Comparison of ENCODE assay signal across 1 cellular context in the genomic region with DNA sequence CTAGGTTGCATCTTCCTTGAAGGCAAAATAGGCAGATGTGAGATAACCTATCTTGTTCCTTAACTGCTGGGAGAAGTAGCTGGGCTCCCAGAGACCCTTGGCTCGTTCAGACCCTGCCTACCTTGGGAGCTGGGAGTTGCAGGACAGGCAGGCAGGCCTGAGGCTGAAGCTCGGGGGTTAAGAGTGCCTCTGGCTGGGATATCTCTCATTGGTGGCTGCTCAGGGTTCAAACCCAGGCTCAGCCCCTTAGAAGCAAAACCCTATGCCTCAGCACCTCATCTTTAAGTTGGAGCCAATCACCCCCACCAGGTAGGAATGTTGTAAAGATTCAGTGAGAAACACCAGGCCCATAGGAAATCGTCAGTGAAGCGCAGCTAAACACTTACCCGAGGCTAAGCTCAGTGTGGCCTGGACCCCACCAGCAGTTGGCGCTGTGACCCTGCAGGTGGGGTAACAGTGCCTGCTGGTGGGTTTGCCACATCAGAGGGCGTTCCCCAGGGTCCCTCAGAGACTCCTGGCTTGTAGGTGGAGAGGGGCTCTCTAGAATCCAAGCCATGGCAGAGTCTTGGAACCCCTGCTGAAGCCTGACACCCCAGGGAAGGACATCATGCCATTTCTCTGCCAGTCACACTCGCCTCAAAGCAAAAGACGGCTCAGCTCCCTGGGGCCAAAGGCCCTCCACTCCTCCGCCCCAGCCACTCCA.
TF ChIP-seq lines count a peak whose summit lies in the region.

No MANE protein-coding gene starts in this region.

TF ChIP-seq in GM12878, 131 proteins besides CTCF, POLR2A, EP300 and RAD21 (continued from another document):
- TF ChIP-seq, protein P1, sequence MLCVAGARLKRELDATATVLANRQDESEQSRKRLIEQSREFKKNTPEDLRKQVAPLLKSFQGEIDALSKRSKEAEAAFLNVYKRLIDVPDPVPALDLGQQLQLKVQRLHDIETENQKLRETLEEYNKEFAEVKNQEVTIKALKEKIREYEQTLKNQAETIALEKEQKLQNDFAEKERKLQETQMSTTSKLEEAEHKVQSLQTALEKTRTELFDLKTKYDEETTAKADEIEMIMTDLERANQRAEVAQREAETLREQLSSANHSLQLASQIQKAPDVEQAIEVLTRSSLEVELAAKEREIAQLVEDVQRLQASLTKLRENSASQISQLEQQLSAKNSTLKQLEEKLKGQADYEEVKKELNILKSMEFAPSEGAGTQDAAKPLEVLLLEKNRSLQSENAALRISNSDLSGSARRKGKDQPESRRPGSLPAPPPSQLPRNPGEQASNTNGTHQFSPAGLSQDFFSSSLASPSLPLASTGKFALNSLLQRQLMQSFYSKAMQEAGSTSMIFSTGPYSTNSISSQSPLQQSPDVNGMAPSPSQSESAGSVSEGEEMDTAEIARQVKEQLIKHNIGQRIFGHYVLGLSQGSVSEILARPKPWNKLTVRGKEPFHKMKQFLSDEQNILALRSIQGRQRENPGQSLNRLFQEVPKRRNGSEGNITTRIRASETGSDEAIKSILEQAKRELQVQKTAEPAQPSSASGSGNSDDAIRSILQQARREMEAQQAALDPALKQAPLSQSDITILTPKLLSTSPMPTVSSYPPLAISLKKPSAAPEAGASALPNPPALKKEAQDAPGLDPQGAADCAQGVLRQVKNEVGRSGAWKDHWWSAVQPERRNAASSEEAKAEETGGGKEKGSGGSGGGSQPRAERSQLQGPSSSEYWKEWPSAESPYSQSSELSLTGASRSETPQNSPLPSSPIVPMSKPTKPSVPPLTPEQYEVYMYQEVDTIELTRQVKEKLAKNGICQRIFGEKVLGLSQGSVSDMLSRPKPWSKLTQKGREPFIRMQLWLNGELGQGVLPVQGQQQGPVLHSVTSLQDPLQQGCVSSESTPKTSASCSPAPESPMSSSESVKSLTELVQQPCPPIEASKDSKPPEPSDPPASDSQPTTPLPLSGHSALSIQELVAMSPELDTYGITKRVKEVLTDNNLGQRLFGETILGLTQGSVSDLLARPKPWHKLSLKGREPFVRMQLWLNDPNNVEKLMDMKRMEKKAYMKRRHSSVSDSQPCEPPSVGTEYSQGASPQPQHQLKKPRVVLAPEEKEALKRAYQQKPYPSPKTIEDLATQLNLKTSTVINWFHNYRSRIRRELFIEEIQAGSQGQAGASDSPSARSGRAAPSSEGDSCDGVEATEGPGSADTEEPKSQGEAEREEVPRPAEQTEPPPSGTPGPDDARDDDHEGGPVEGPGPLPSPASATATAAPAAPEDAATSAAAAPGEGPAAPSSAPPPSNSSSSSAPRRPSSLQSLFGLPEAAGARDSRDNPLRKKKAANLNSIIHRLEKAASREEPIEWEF (IDR thresholded peaks at IDR 0.05; ENCODE audit: insufficient replicate concordance, low read depth, low read length): no peak
- TF ChIP-seq POU2F2 (IDR thresholded peaks at IDR 0.05; ENCODE audit: borderline replicate concordance, low read depth, low read length) (peak; percentile 65; the same call in 1 of the 3 replicates), PAX5 (IDR thresholded peaks at IDR 0.05; ENCODE audit: borderline replicate concordance, low read depth, low read length) (peak; percentile 51; the same call in 1 of the 2 replicates), NFIC (IDR thresholded peaks at IDR 0.05; ENCODE audit: low read depth, low read length) (no peak), SMC3 (IDR thresholded peaks at IDR 0.05; ENCODE audit: borderline replicate concordance, low read length) (peak; percentile 79), ESRRA (IDR thresholded peaks at IDR 0.05; ENCODE audit: low read length) (no peak), TCF7 (IDR thresholded peaks at IDR 0.05; ENCODE audit: borderline replicate concordance) (no peak), SMAD5 (IDR thresholded peaks at IDR 0.05; ENCODE audit: low read depth) (no peak), NBN (IDR thresholded peaks at IDR 0.05) (no peak), RUNX3 (IDR thresholded peaks at IDR 0.05; ENCODE audit: low read length) (peak; percentile 40)
- TF ChIP-seq, protein P2, sequence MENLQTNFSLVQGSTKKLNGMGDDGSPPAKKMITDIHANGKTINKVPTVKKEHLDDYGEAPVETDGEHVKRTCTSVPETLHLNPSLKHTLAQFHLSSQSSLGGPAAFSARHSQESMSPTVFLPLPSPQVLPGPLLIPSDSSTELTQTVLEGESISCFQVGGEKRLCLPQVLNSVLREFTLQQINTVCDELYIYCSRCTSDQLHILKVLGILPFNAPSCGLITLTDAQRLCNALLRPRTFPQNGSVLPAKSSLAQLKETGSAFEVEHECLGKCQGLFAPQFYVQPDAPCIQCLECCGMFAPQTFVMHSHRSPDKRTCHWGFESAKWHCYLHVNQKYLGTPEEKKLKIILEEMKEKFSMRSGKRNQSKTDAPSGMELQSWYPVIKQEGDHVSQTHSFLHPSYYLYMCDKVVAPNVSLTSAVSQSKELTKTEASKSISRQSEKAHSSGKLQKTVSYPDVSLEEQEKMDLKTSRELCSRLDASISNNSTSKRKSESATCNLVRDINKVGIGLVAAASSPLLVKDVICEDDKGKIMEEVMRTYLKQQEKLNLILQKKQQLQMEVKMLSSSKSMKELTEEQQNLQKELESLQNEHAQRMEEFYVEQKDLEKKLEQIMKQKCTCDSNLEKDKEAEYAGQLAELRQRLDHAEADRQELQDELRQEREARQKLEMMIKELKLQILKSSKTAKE (IDR thresholded peaks at IDR 0.05; ENCODE audit: low read depth, poor library complexity, severe bottlenecking): no peak
- TF ChIP-seq, protein P3, sequence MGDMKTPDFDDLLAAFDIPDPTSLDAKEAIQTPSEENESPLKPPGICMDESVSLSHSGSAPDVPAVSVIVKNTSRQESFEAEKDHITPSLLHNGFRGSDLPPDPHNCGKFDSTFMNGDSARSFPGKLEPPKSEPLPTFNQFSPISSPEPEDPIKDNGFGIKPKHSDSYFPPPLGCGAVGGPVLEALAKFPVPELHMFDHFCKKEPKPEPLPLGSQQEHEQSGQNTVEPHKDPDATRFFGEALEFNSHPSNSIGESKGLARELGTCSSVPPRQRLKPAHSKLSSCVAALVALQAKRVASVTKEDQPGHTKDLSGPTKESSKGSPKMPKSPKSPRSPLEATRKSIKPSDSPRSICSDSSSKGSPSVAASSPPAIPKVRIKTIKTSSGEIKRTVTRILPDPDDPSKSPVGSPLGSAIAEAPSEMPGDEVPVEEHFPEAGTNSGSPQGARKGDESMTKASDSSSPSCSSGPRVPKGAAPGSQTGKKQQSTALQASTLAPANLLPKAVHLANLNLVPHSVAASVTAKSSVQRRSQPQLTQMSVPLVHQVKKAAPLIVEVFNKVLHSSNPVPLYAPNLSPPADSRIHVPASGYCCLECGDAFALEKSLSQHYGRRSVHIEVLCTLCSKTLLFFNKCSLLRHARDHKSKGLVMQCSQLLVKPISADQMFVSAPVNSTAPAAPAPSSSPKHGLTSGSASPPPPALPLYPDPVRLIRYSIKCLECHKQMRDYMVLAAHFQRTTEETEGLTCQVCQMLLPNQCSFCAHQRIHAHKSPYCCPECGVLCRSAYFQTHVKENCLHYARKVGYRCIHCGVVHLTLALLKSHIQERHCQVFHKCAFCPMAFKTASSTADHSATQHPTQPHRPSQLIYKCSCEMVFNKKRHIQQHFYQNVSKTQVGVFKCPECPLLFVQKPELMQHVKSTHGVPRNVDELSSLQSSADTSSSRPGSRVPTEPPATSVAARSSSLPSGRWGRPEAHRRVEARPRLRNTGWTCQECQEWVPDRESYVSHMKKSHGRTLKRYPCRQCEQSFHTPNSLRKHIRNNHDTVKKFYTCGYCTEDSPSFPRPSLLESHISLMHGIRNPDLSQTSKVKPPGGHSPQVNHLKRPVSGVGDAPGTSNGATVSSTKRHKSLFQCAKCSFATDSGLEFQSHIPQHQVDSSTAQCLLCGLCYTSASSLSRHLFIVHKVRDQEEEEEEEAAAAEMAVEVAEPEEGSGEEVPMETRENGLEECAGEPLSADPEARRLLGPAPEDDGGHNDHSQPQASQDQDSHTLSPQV (IDR thresholded peaks at IDR 0.05): peak; percentile 59; the same call in 1 of the 2 replicates
- TF ChIP-seq, protein P4, sequence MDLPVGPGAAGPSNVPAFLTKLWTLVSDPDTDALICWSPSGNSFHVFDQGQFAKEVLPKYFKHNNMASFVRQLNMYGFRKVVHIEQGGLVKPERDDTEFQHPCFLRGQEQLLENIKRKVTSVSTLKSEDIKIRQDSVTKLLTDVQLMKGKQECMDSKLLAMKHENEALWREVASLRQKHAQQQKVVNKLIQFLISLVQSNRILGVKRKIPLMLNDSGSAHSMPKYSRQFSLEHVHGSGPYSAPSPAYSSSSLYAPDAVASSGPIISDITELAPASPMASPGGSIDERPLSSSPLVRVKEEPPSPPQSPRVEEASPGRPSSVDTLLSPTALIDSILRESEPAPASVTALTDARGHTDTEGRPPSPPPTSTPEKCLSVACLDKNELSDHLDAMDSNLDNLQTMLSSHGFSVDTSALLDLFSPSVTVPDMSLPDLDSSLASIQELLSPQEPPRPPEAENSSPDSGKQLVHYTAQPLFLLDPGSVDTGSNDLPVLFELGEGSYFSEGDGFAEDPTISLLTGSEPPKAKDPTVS (IDR thresholded peaks at IDR 0.05; ENCODE audit: low read depth, low read length): no peak
TF ChIP-seq in GM12878: peak in this region for 7.
